1 cellular context compared by ENCODE assay signal in genomic region chr17:75511610-75512575, GRCh38.
A peak's percentile ranks its signal among the peaks of the same experiment; 100 is the strongest.
TF ChIP-seq lines count a peak whose summit lies in the region.

No MANE protein-coding gene starts in this region.

TF ChIP-seq in HepG2, 621 proteins besides CTCF, POLR2A, EP300 and RAD21 (continued from another document and continues in another):
- no peak for TF ChIP-seq HNRNPH1 (optimal IDR thresholded peaks at IDR 0.05; ENCODE audit: low read depth, low read length)
- no peak for TF ChIP-seq ZNF691 (CRISPR knock-in tag; IDR thresholded peaks at IDR 0.05; ENCODE audit: borderline replicate concordance, low read depth)
- TF ChIP-seq ZFP36L1 (CRISPR knock-in tag; IDR thresholded peaks at IDR 0.05) = peak; percentile 90; the same call in 1 of the 2 replicates
- no peak for TF ChIP-seq ZNF253 (CRISPR knock-in tag; IDR thresholded peaks at IDR 0.05; ENCODE audit: borderline replicate concordance)
- TF ChIP-seq MNT (IDR thresholded peaks at IDR 0.05) = no peak
- peak; percentile 60 for TF ChIP-seq ZNF296 (CRISPR knock-in tag; conservative IDR thresholded peaks at IDR 0.05)
- TF ChIP-seq NAIF1 (CRISPR knock-in tag; IDR thresholded peaks at IDR 0.05; ENCODE audit: borderline replicate concordance) = no peak
- TF ChIP-seq PLRG1 (conservative IDR thresholded peaks at IDR 0.05) = no peak
- no peak for TF ChIP-seq CERS6 (CRISPR knock-in tag; IDR thresholded peaks at IDR 0.05)
- TF ChIP-seq NCOR1 (IDR thresholded peaks at IDR 0.05; ENCODE audit: borderline replicate concordance, low read length) = peak; percentile 78; the same call in 1 of the 2 replicates
- no peak for TF ChIP-seq TRIM22 (IDR thresholded peaks at IDR 0.05)
- TF ChIP-seq SAP130 (CRISPR knock-in tag; IDR thresholded peaks at IDR 0.05; ENCODE audit: low read depth) = peak; percentile 95
- TF ChIP-seq ZFP82 (CRISPR knock-in tag; IDR thresholded peaks at IDR 0.05; ENCODE audit: borderline replicate concordance) = peak; percentile 58; the same call in 1 of the 2 replicates
- TF ChIP-seq THAP7 (CRISPR knock-in tag; IDR thresholded peaks at IDR 0.05) = no peak
- no peak for TF ChIP-seq ZNF260 (CRISPR knock-in tag; IDR thresholded peaks at IDR 0.05; ENCODE audit: borderline replicate concordance, low read depth)
- TF ChIP-seq GATAD2A (CRISPR knock-in tag; IDR thresholded peaks at IDR 0.05) = peak; percentile 97
- peak; percentile 83; the same call in 1 of the 2 replicates for TF ChIP-seq ZNF280B (CRISPR knock-in tag; IDR thresholded peaks at IDR 0.05; ENCODE audit: borderline replicate concordance)
- no peak for TF ChIP-seq FIP1L1 (IDR thresholded peaks at IDR 0.05; ENCODE audit: borderline replicate concordance, insufficient read depth, low read depth, low read length)
- TF ChIP-seq ZNF24 (IDR thresholded peaks at IDR 0.05) = no peak
- peak; percentile 60 for TF ChIP-seq ASH2L (IDR thresholded peaks at IDR 0.05; ENCODE audit: insufficient read length, low read depth, low read length)
- no peak for TF ChIP-seq CREBL2 (CRISPR knock-in tag; IDR thresholded peaks at IDR 0.05; ENCODE audit: borderline replicate concordance)
- TF ChIP-seq ZNF407 (CRISPR knock-in tag; IDR thresholded peaks at IDR 0.05; ENCODE audit: not compliant biosample characterization) = peak; percentile 75
- TF ChIP-seq ZNF770 (CRISPR knock-in tag; IDR thresholded peaks at IDR 0.05) = peak; percentile 99
- no peak for TF ChIP-seq GTF3A (CRISPR knock-in tag; conservative IDR thresholded peaks at IDR 0.05)
- TF ChIP-seq ZNF781 (CRISPR knock-in tag; IDR thresholded peaks at IDR 0.05; ENCODE audit: borderline replicate concordance, not compliant biosample characterization) = peak; percentile 88
- TF ChIP-seq ZNF678 (CRISPR knock-in tag; IDR thresholded peaks at IDR 0.05) = no peak
- no peak for TF ChIP-seq PRMT3 (CRISPR knock-in tag; IDR thresholded peaks at IDR 0.05; ENCODE audit: borderline replicate concordance, low read depth)
- no peak for TF ChIP-seq EZH2 (conservative IDR thresholded peaks at IDR 0.05; ENCODE audit: low read depth, low read length)
- no peak for TF ChIP-seq GLI4 (CRISPR knock-in tag; IDR thresholded peaks at IDR 0.05; ENCODE audit: borderline replicate concordance)
- TF ChIP-seq NFYC (CRISPR knock-in tag; IDR thresholded peaks at IDR 0.05) = no peak
- peak; percentile 78; the same call in 1 of the 2 replicates for TF ChIP-seq ZNF605 (CRISPR knock-in tag; IDR thresholded peaks at IDR 0.05)
- TF ChIP-seq ZNF878 (CRISPR knock-in tag; IDR thresholded peaks at IDR 0.05) = no peak; the same call in 1 of the 2 replicates
- 0 out of 2 replicates have a peak, but pooled peaks have one; percentile 20 for TF ChIP-seq ZNF776 (CRISPR knock-in tag; IDR thresholded peaks at IDR 0.05)
- no peak for TF ChIP-seq TAF1 (CRISPR knock-in tag; IDR thresholded peaks at IDR 0.05)
- TF ChIP-seq GMEB2 (CRISPR knock-in tag; IDR thresholded peaks at IDR 0.05; ENCODE audit: low read depth) = no peak
- peak; percentile 92 for TF ChIP-seq RARA (CRISPR knock-in tag; IDR thresholded peaks at IDR 0.05)
- peak; percentile 21; the same call in 1 of the 2 replicates for TF ChIP-seq IRF9 (CRISPR knock-in tag; IDR thresholded peaks at IDR 0.05; ENCODE audit: borderline replicate concordance)
- TF ChIP-seq ZNF232 (CRISPR knock-in tag; IDR thresholded peaks at IDR 0.05; ENCODE audit: borderline replicate concordance) = peak; percentile 87; the same call in 1 of the 2 replicates
